ENCODE assay signal across 21 cellular contexts in genomic region chr11:125286486-125286885, GRCh38.
DNase-seq lines count a peak whose midpoint lies in the region; FAIRE-seq and TF ChIP-seq lines count a peak whose summit lies in the region.
"Had no signal": no experiment of that assay in that cellular context is flagged by ENCODE, and none has a peak within 500 bp of the region (broad histone marks: within the 10 kb centered on the region; RNA-seq: fewer than 3 reads in every experiment).

No MANE protein-coding gene starts in this region.

- H2BK120ac ChIP-seq in H1 (replicated peaks; ENCODE audit: low read depth, low read length) (no peak overlapping the region), mesenchymal stem cell (ENCODE audit: low read depth, low read length) (no peak overlapping the region)

- no peak overlapping the region for H3K23ac ChIP-seq in H1 (ENCODE audit: insufficient read length)
- H3K23ac ChIP-seq in mesenchymal stem cell (ENCODE audit: low read length in 2 of 2): no peak overlapping the region

- H3K27me3 ChIP-seq in SJCRH30 (no peaks in the 10 kb centered on the region), H1 (replicated peaks in 1 of 4; ENCODE audit: control insufficient read depth in 3 of 4, extremely low read depth in 1 of 4, insufficient read depth in 3 of 4, low read length in 3 of 4) (peaks cover 0 to 2% (median 0%) of the 10 kb centered on the region in 4 experiments; a peak in 2 of 7 replicates), mesenchymal stem cell (ENCODE audit: control insufficient read depth in 1 of 2, insufficient read depth in 1 of 2, low read length in 2 of 2) (peaks cover 0 to 34% of the 10 kb centered on the region in 2 experiments), uterus (no peaks in the 10 kb centered on the region)
- H3K27me3 ChIP-seq: MG63 had no signal

- H3K4ac ChIP-seq in H1 (replicated peaks; ENCODE audit: insufficient read length, low read depth, low read length) (no peak overlapping the region), mesenchymal stem cell (ENCODE audit: low read depth in 1 of 2, low read length in 2 of 2) (no peak overlapping the region)

- no peak for TF ChIP-seq POLR2A in H1 (IDR thresholded peaks at IDR 0.05; ENCODE audit: control extremely low read depth in 1 of 2, low read depth in 2 of 2, low read length in 2 of 2)
- no peak for TF ChIP-seq POLR2A in uterus (IDR thresholded peaks at IDR 0.05)

- DNase-seq in SJCRH30 (no peak), H1 (ENCODE audit: low read depth in 1 of 2, low spot score in 2 of 2) (no peak), mesenchymal stem cell (no peak), uterus (no peak), NCI-H1436 (lab: John Stamatoyannopoulos, UW) (no peak), GDM1 (lab: John Stamatoyannopoulos, UW) (no peak), NCI-H1436 treated with DMSO at 0.1 percent for 48 hours (lab: John Stamatoyannopoulos, UW) (no peak)
- DNase-seq: CD4-positive, CD25-positive, alpha-beta regulatory T cell; DMS153; GF-D8; MG63; NCI-H1417; NCI-H187 treated with DMSO at 0.1 percent for 48 hours; NCI-H2107; NCI-H446 treated with DMSO at 0.1 percent for 48 hours; NCI-H774; NK-92 treated with Interleukin-12 subunit alpha and Interleukin-12 subunit beta, amount 100 ng/mL, for 24 hours; SHP77 treated with DMSO at 0.1 percent for 48 hours; SK-N-SH had no signal

- H3K36me3 ChIP-seq in SJCRH30 (peaks cover 1% of the 10 kb centered on the region; the same call in 1 of the 2 replicates), H1 (ENCODE audit: control insufficient read depth in 2 of 4, insufficient read depth in 4 of 4, low read length in 3 of 4) (no peaks in the 10 kb centered on the region), mesenchymal stem cell (ENCODE audit: control insufficient read depth in 1 of 2, insufficient read depth in 2 of 2, low read depth in 1 of 2, low read length in 2 of 2) (peaks cover 0 to 17% of the 10 kb centered on the region in 2 experiments), uterus (no peaks in the 10 kb centered on the region)

- no peaks in the 10 kb centered on the region for H3K79me2 ChIP-seq in H1 (ENCODE audit: control insufficient read depth in 1 of 2, insufficient read depth in 2 of 2, low read length in 2 of 2)

- intact Hi-C loops in uterus (cut with DNase I; ENCODE audit: low total_unique reads): no loop called here

- H3K4me1 ChIP-seq in SJCRH30: peaks cover 38% of the 10 kb centered on the region
- H3K4me1 ChIP-seq in H1 (replicated peaks in 1 of 4; ENCODE audit: control insufficient read depth in 3 of 4, insufficient read depth in 4 of 4, low read length in 3 of 4): peaks cover 0 to 11% (median 6%) of the 10 kb centered on the region in 4 experiments; a peak in 3 of 7 replicates
- peaks cover 43% of the 10 kb centered on the region for H3K4me1 ChIP-seq in mesenchymal stem cell (ENCODE audit: control insufficient read depth, insufficient read depth, low read depth, low read length)
- peaks cover 0 to 5% of the 10 kb centered on the region in 2 donors for H3K4me1 ChIP-seq in uterus

- CTCF ChIA-PET in H1 (lab: Charles Lee; ENCODE audit: partially characterized antibody): interaction anchor here (0.6 to 11.3 kb wide), 9 partner anchors 9 to 172 kb away, joined by 3 to 81 read pairs (median 6); no protein-coding TSS in a partner anchor

- 0 out of 2 replicates have a peak overlapping the region, but pooled peaks have one; percentile 35 for H2BK5ac ChIP-seq in H1 (ENCODE audit: low read depth, low read length)
- H2BK5ac ChIP-seq in mesenchymal stem cell (ENCODE audit: low read depth, low read length, poor library complexity, severe bottlenecking): peak overlapping the region; percentile 39

- no peak overlapping the region for H3K56ac ChIP-seq in H1 (replicated peaks; ENCODE audit: insufficient read length, low read depth, low read length)

- 0 out of 2 replicates have a peak overlapping the region, but pooled peaks have one; percentile 1 for H2BK15ac ChIP-seq in H1 (ENCODE audit: low read length)
- H2BK15ac ChIP-seq in mesenchymal stem cell (ENCODE audit: low read depth, poor library complexity, severe bottlenecking): no peak overlapping the region

- H2AK5ac ChIP-seq in H1 (ENCODE audit: low read depth, low read length) (peak overlapping the region; percentile 40; the same call in 1 of the 2 replicates), mesenchymal stem cell (ENCODE audit: low read length, severe bottlenecking) (peak overlapping the region; percentile 96)

- no peak for TF ChIP-seq CTCF in H1 (IDR thresholded peaks at IDR 0.05; ENCODE audit: control extremely low read depth in 1 of 3, insufficient read depth in 1 of 3, low read depth in 1 of 3, low read length in 3 of 3)
- no peak for TF ChIP-seq CTCF in uterus (IDR thresholded peaks at IDR 0.05)

- no peaks in the 10 kb centered on the region for H3K79me1 ChIP-seq in H1 (ENCODE audit: low read depth, low read length)
- peaks cover 28% of the 10 kb centered on the region for H3K79me1 ChIP-seq in mesenchymal stem cell (replicated peaks; ENCODE audit: low read length, poor library complexity, severe bottlenecking)

- H2BK20ac ChIP-seq in H1 (ENCODE audit: low read length): no peak overlapping the region

- H3K4me2 ChIP-seq in H1 (ENCODE audit: insufficient read depth in 1 of 2, low read depth in 2 of 2, low read length in 2 of 2) (no peak overlapping the region), mesenchymal stem cell (ENCODE audit: low read length, poor library complexity, severe bottlenecking) (no peak overlapping the region)
- H3K4me2 ChIP-seq: SK-N-SH had no signal

- POLR2A ChIA-PET in H1 (lab: Charles Lee; ENCODE audit: partially characterized antibody): interaction anchor here (1.4 kb wide), 1 partner anchor 9 kb away, joined by 4 read pairs; no protein-coding TSS in a partner anchor

- H4K8ac ChIP-seq in H1 (ENCODE audit: extremely low read depth, insufficient read depth, low read length): peak overlapping the region; percentile 22; the same call in 1 of the 2 replicates
- H4K8ac ChIP-seq in mesenchymal stem cell (ENCODE audit: low read length): no peak overlapping the region

- no peak overlapping the region for H4K5ac ChIP-seq in H1 (ENCODE audit: insufficient read length, low read depth, low read length)

- no peak overlapping the region for H3K14ac ChIP-seq in H1 (ENCODE audit: insufficient read length)
- peak overlapping the region in 1 of 2 experiments; percentile 6 for H3K14ac ChIP-seq in mesenchymal stem cell (ENCODE audit: low read length in 2 of 2)

- no peaks in the 10 kb centered on the region for H3K9me3 ChIP-seq in SJCRH30 (replicated peaks)
- H3K9me3 ChIP-seq in H1 (ENCODE audit: insufficient read depth in 2 of 2, low read depth in 1 of 2, low read length in 1 of 2): no peaks in the 10 kb centered on the region
- no peaks in the 10 kb centered on the region for H3K9me3 ChIP-seq in mesenchymal stem cell (ENCODE audit: control insufficient read depth, low read length)
- H3K9me3 ChIP-seq in uterus: no peaks in the 10 kb centered on the region
- H3K9me3 ChIP-seq: MG63, SK-N-SH had no signal

- 0 out of 2 replicates have a peak overlapping the region, but pooled peaks have one; percentile 6 for H2BK12ac ChIP-seq in H1 (ENCODE audit: low read depth, low read length)
- H2BK12ac ChIP-seq in mesenchymal stem cell (ENCODE audit: low read length in 2 of 2): no peak overlapping the region

- WGBS in H1 (ENCODE audit: extremely low coverage in 1 of 2, insufficient coverage in 1 of 2, insufficient read length in 1 of 2, insufficient replicate concordance in 2 of 2, low coverage in 1 of 2, low lambda C conversion rate in 2 of 2, missing lambda C conversion rate in 1 of 2), 2 experiments: 84% methylated on average over 8 of the region's 8 CpGs; no CpG with 5 or more reads in 1 of the 2 experiments
- 70% methylated on average over 8 of the region's 8 CpGs for WGBS in mesenchymal stem cell

- H4K91ac ChIP-seq in H1 (replicated peaks; ENCODE audit: insufficient read length, low read length) (no peak overlapping the region), mesenchymal stem cell (ENCODE audit: low read length) (peak overlapping the region; percentile 62)

- TF ChIP-seq EP300 in H1 (IDR thresholded peaks at IDR 0.05; ENCODE audit: borderline replicate concordance in 1 of 2, low read depth in 2 of 2, low read length in 2 of 2): no peak

- H3K18ac ChIP-seq in H1 (ENCODE audit: extremely low read depth, low read length) (peak overlapping the region; percentile 11; the same call in 1 of the 2 replicates), mesenchymal stem cell (ENCODE audit: low read depth in 1 of 2, low read length in 2 of 2) (peak overlapping the region in 1 of 2 experiments; percentile 51)

- peak overlapping the region; percentile 69; the same call in 1 of the 2 replicates for H3K27ac ChIP-seq in SJCRH30
- H3K27ac ChIP-seq in H1 (ENCODE audit: low read depth, low read length): no peak overlapping the region
- H3K27ac ChIP-seq in mesenchymal stem cell (ENCODE audit: low read length, poor library complexity, severe bottlenecking): peak overlapping the region; percentile 18
- peak overlapping the region; percentile 72 to 75 for H3K27ac ChIP-seq in uterus
- H3K27ac ChIP-seq: RWPE1 had no signal

- TF ChIP-seq RAD21 in H1 (IDR thresholded peaks at IDR 0.05 in 1 of 2, conservative IDR thresholded peaks at IDR 0.05 in 1 of 2; ENCODE audit: low read depth in 2 of 2, low read length in 2 of 2): no peak

- FAIRE-seq in H1 (lab: Jason Lieb, UNC): no peak
- FAIRE-seq: GM19239 had no signal

- H3K9ac ChIP-seq in H1 (replicated peaks in 1 of 4; ENCODE audit: extremely low read depth in 1 of 4, low read depth in 3 of 4, low read length in 3 of 4) (no peak overlapping the region), mesenchymal stem cell (ENCODE audit: low read length) (no peak overlapping the region)
- H3K9ac ChIP-seq: SK-N-SH had no signal

- H4K20me1 ChIP-seq in H1 (replicated peaks in 1 of 2; ENCODE audit: control insufficient read depth in 1 of 2, insufficient read depth in 2 of 2, low read length in 2 of 2): no peaks in the 10 kb centered on the region

- H3K23me2 ChIP-seq in H1 (ENCODE audit: low read depth, low read length): no peaks in the 10 kb centered on the region

- H3K4me3 ChIP-seq in SJCRH30 (no peak overlapping the region), H1 (ENCODE audit: extremely low read depth in 1 of 4, insufficient read depth in 2 of 4, low read depth in 3 of 4, low read length in 4 of 4) (no peak overlapping the region), mesenchymal stem cell (ENCODE audit: insufficient read depth in 1 of 2, low read depth in 1 of 2, low read length in 2 of 2) (no peak overlapping the region), uterus (no peak overlapping the region)
- H3K4me3 ChIP-seq: MG63 had no signal

- H2AFZ ChIP-seq in H1 (ENCODE audit: low read length) (no peak overlapping the region), mesenchymal stem cell (ENCODE audit: low read depth, low read length) (no peak overlapping the region)

TF ChIP-seq in H1, 55 proteins besides CTCF, POLR2A, EP300 and RAD21 (continues in another document):
- no peak for TF ChIP-seq YY1 (IDR thresholded peaks at IDR 0.05; ENCODE audit: low read depth, low read length)
- TF ChIP-seq SUZ12 (IDR thresholded peaks at IDR 0.05; ENCODE audit: low read length): no peak
